ENCODE assay signal across 20 cellular contexts in genomic region chr14:35806006-35806907, GRCh38. TPM values are rescaled to one million over a fixed set of nuclear protein-coding genes. Genes with fewer than 3 reads are reported as not detected.
A peak's percentile ranks its signal among the peaks of the same experiment; 100 is the strongest.
DNase-seq lines count a peak whose midpoint lies in the region; ATAC-seq and TF ChIP-seq lines count a peak whose summit lies in the region.
"Had no signal": no experiment of that assay in that cellular context is flagged by ENCODE, and none has a peak within 500 bp of the region (broad histone marks: within the 10 kb centered on the region; RNA-seq: fewer than 3 reads in every experiment).

No MANE protein-coding gene starts in this region.

- no peak for DNase-seq in activated naive CD8-positive, alpha-beta T cell treated with anti-CD3 and anti-CD28 coated beads for 36 hours
- DNase-seq in thoracic aorta (ENCODE audit: low spot score) (no peak), vagina (ENCODE audit: extremely low spot score in 2 of 2) (no peak), posterior vena cava (ENCODE audit: low spot score) (no peak)
- DNase-seq: aorta; DMS 273 treated with DMSO at 0.1 percent for 48 hours; esophagus squamous epithelium; hypothalamus; naive B cell; NCI-H2029; NCI-H526; stimulated activated CD4-positive, alpha-beta T cell treated with anti-CD3 and anti-CD28 coated beads, Interleukin-2, amount 100 ng/mL, for 24 hours had no signal

- peak overlapping the region; percentile 90 for H3K27ac ChIP-seq in VCaP
- H3K27ac ChIP-seq in liver (ENCODE audit: low read depth in 1 of 2, low read length in 2 of 2), result no peak overlapping the region
- no peak overlapping the region for H3K27ac ChIP-seq in thoracic aorta
- H3K27ac ChIP-seq in vagina, result no peak overlapping the region
- H3K27ac ChIP-seq: right atrium auricular region had no signal

- no peak overlapping the region for H3K9ac ChIP-seq in liver (ENCODE audit: low read depth in 1 of 2, low read length in 2 of 2)

- no peaks in the 10 kb centered on the region for H3K27me3 Mint-ChIP-seq in activated naive CD8-positive, alpha-beta T cell
- no peaks in the 10 kb centered on the region for H3K27me3 Mint-ChIP-seq in activated naive CD8-positive, alpha-beta T cell treated with anti-CD3 and anti-CD28 coated beads for 36 hours
- H3K27me3 Mint-ChIP-seq: naive B cell had no signal

- no peak for TF ChIP-seq POLR2A in vagina (IDR thresholded peaks at IDR 0.05)

- H3K4me3 ChIP-seq in liver (ENCODE audit: low read depth in 1 of 3, low read length in 3 of 3), result no peak overlapping the region
- H3K4me3 ChIP-seq in thoracic aorta, result peak overlapping the region; percentile 78
- no peak overlapping the region for H3K4me3 ChIP-seq in vagina
- H3K4me3 ChIP-seq: right atrium auricular region had no signal

- no peaks in the 10 kb centered on the region for H3K9me3 ChIP-seq in liver (ENCODE audit: control insufficient read depth in 4 of 4, low read length in 3 of 4)
- no peaks in the 10 kb centered on the region for H3K9me3 ChIP-seq in thoracic aorta
- H3K9me3 ChIP-seq in vagina, result no peaks in the 10 kb centered on the region
- H3K9me3 ChIP-seq: esophagus squamous epithelium, right atrium auricular region had no signal

- H3K36me3 ChIP-seq in liver (ENCODE audit: control insufficient read depth in 4 of 4, insufficient read depth in 3 of 4, low read depth in 1 of 4, low read length in 3 of 4) (no peaks in the 10 kb centered on the region), thoracic aorta (no peaks in the 10 kb centered on the region), vagina (no peaks in the 10 kb centered on the region)
- H3K36me3 ChIP-seq: right atrium auricular region had no signal

- WGBS in liver, result 57% methylated on average over 2 of the region's 2 CpGs

- H3K9me3 Mint-ChIP-seq in activated naive CD8-positive, alpha-beta T cell (ENCODE audit: low read depth), result no peaks in the 10 kb centered on the region
- H3K9me3 Mint-ChIP-seq in activated naive CD8-positive, alpha-beta T cell treated with anti-CD3 and anti-CD28 coated beads for 36 hours, result no peaks in the 10 kb centered on the region
- H3K9me3 Mint-ChIP-seq: activated CD4-positive, alpha-beta T cell treated with anti-CD3 and anti-CD28 coated beads, Interleukin-2, amount 10 ng/mL, durations not matched to agents 24 days and 14 days; dendritic cell treated with granulocyte-macrophage colony-stimulating factor and Interleukin-4, amounts not matched to agents 40 ng/mL and 50 ng/mL, for 4 days; naive B cell had no signal

- peaks cover 50% of the 10 kb centered on the region for H3K4me1 Mint-ChIP-seq in activated naive CD8-positive, alpha-beta T cell (ENCODE audit: low read depth)
- H3K4me1 Mint-ChIP-seq in activated naive CD8-positive, alpha-beta T cell treated with anti-CD3 and anti-CD28 coated beads for 36 hours, result peaks cover 36% of the 10 kb centered on the region

- peaks cover 4 to 30% (median 18%) of the 10 kb centered on the region in 4 donors for H3K4me1 ChIP-seq in liver (ENCODE audit: control insufficient read depth in 4 of 4, insufficient read depth in 4 of 4, low read length in 3 of 4)
- peaks cover 19 to 41% of the 10 kb centered on the region in 2 donors for H3K4me1 ChIP-seq in thoracic aorta (ENCODE audit: control insufficient read depth in 1 of 2, low read depth in 2 of 2)
- H3K4me1 ChIP-seq in vagina, result peaks cover 38% of the 10 kb centered on the region

- ATAC-seq in thoracic aorta (ENCODE audit: insufficient number of reproducible peaks, low FRiP score, low read depth) (no peak), HG03442 (IDR thresholded peaks at IDR 0.05; ENCODE audit: unreplicated experiment) (no peak)

- intact Hi-C loops in vagina (cut with DNase I) (no loop called here), posterior vena cava (cut with DNase I) (no loop called here)

- TF ChIP-seq CTCF in VCaP (conservative IDR thresholded peaks at IDR 0.05) (no peak), liver (IDR thresholded peaks at IDR 0.05; ENCODE audit: low read depth, low read length, missing input control) (no peak), thoracic aorta (IDR thresholded peaks at IDR 0.05) (no peak), vagina (IDR thresholded peaks at IDR 0.05) (no peak)

- peak overlapping the region; percentile 98 for H3K4me3 Mint-ChIP-seq in activated naive CD8-positive, alpha-beta T cell
- no peak overlapping the region for H3K4me3 Mint-ChIP-seq in activated naive CD8-positive, alpha-beta T cell treated with anti-CD3 and anti-CD28 coated beads for 36 hours
- H3K4me3 Mint-ChIP-seq: dendritic cell treated with granulocyte-macrophage colony-stimulating factor and Interleukin-4, amounts not matched to agents 40 ng/mL and 50 ng/mL, for 4 days; T-helper 2 cell treated with Interferon-gamma antibody and Interleukin-4, amounts not matched to agents 5 μg/mL and 100 μg/mL, for 36 hours had no signal

- H3K27ac Mint-ChIP-seq in activated naive CD8-positive, alpha-beta T cell, result no peak overlapping the region
- H3K27ac Mint-ChIP-seq in activated naive CD8-positive, alpha-beta T cell treated with anti-CD3 and anti-CD28 coated beads for 36 hours, result no peak overlapping the region
- H3K27ac Mint-ChIP-seq: activated CD4-positive, alpha-beta T cell treated with anti-CD3 and anti-CD28 coated beads, Interleukin-2, amount 10 ng/mL, durations not matched to agents 24 days and 14 days; dendritic cell treated with granulocyte-macrophage colony-stimulating factor and Interleukin-4, amounts not matched to agents 40 ng/mL and 50 ng/mL, for 4 days; T-helper 2 cell treated with Interferon-gamma antibody and Interleukin-4, amounts not matched to agents 5 μg/mL and 100 μg/mL, for 36 hours had no signal

- peaks cover 5% of the 10 kb centered on the region for H3K36me3 Mint-ChIP-seq in activated naive CD8-positive, alpha-beta T cell
- peaks cover 15% of the 10 kb centered on the region for H3K36me3 Mint-ChIP-seq in activated naive CD8-positive, alpha-beta T cell treated with anti-CD3 and anti-CD28 coated beads for 36 hours

- TF ChIP-seq RAD21 in liver (IDR thresholded peaks at IDR 0.05), result peak in 1 of 2 donors; percentile 4

- no peaks in the 10 kb centered on the region for H3K27me3 ChIP-seq in liver (ENCODE audit: control insufficient read depth in 4 of 4, insufficient read depth in 4 of 4, low read length in 3 of 4)
- no peaks in the 10 kb centered on the region for H3K27me3 ChIP-seq in thoracic aorta (replicated peaks; ENCODE audit: insufficient read depth)
- H3K27me3 ChIP-seq in vagina, result no peaks in the 10 kb centered on the region
- H3K27me3 ChIP-seq: esophagus squamous epithelium, right atrium auricular region had no signal

TF ChIP-seq in liver, 16 proteins besides CTCF, POLR2A, EP300 and RAD21 (continues in another document):
- TF ChIP-seq, protein P1, sequence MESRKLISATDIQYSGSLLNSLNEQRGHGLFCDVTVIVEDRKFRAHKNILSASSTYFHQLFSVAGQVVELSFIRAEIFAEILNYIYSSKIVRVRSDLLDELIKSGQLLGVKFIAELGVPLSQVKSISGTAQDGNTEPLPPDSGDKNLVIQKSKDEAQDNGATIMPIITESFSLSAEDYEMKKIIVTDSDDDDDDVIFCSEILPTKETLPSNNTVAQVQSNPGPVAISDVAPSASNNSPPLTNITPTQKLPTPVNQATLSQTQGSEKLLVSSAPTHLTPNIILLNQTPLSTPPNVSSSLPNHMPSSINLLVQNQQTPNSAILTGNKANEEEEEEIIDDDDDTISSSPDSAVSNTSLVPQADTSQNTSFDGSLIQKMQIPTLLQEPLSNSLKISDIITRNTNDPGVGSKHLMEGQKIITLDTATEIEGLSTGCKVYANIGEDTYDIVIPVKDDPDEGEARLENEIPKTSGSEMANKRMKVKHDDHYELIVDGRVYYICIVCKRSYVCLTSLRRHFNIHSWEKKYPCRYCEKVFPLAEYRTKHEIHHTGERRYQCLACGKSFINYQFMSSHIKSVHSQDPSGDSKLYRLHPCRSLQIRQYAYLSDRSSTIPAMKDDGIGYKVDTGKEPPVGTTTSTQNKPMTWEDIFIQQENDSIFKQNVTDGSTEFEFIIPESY (IDR thresholded peaks at IDR 0.05), result no peak
- TF ChIP-seq, protein P2, sequence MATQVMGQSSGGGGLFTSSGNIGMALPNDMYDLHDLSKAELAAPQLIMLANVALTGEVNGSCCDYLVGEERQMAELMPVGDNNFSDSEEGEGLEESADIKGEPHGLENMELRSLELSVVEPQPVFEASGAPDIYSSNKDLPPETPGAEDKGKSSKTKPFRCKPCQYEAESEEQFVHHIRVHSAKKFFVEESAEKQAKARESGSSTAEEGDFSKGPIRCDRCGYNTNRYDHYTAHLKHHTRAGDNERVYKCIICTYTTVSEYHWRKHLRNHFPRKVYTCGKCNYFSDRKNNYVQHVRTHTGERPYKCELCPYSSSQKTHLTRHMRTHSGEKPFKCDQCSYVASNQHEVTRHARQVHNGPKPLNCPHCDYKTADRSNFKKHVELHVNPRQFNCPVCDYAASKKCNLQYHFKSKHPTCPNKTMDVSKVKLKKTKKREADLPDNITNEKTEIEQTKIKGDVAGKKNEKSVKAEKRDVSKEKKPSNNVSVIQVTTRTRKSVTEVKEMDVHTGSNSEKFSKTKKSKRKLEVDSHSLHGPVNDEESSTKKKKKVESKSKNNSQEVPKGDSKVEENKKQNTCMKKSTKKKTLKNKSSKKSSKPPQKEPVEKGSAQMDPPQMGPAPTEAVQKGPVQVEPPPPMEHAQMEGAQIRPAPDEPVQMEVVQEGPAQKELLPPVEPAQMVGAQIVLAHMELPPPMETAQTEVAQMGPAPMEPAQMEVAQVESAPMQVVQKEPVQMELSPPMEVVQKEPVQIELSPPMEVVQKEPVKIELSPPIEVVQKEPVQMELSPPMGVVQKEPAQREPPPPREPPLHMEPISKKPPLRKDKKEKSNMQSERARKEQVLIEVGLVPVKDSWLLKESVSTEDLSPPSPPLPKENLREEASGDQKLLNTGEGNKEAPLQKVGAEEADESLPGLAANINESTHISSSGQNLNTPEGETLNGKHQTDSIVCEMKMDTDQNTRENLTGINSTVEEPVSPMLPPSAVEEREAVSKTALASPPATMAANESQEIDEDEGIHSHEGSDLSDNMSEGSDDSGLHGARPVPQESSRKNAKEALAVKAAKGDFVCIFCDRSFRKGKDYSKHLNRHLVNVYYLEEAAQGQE (IDR thresholded peaks at IDR 0.05), result no peak
- TF ChIP-seq TAF1 (conservative IDR thresholded peaks at IDR 0.05) (no peak), FOXA2 (IDR thresholded peaks at IDR 0.05) (no peak), HNF4G (IDR thresholded peaks at IDR 0.05) (no peak), RXRA (IDR thresholded peaks at IDR 0.05) (peak; percentile 51 to 62), NR2F2 (IDR thresholded peaks at IDR 0.05) (no peak), EGR1 (IDR thresholded peaks at IDR 0.05; ENCODE audit: low read depth in 2 of 2) (no peak)

RNA-seq across cellular contexts. Expression of gene RALGAPA1, which starts 2.8 kb away (rescaled TPM):
- total RNA-seq in activated naive CD8-positive, alpha-beta T cell treated with anti-CD3 and anti-CD28 coated beads for 36 hours, result 10 to 100 TPM; 24.1 to 24.7 TPM
- 10 to 100 TPM; 13.7 to 38.7 TPM for total RNA-seq in liver
- polyA plus RNA-seq in liver, result 10 to 100 TPM in 1 of 2 donors, 1 to 10 TPM in 1; 4.6 to 13.0 TPM
- 10 to 100 TPM; 73.2 to 88.0 TPM for total RNA-seq in thoracic aorta
- 77.8 TPM for total RNA-seq in vagina
- total RNA-seq in posterior vena cava, result 10 to 100 TPM; 65.8 to 73.2 TPM

RNA-seq across cellular contexts. Expression of gene BRMS1L, which starts 19.9 kb away (rescaled TPM):
- 1 to 10 TPM; 8.3 to 8.8 TPM for total RNA-seq in activated naive CD8-positive, alpha-beta T cell treated with anti-CD3 and anti-CD28 coated beads for 36 hours
- total RNA-seq in liver, result 1 to 10 TPM; 2.7 to 3.5 TPM
- polyA plus RNA-seq in liver, result 1 to 10 TPM; 3.2 to 3.7 TPM
- 10 to 100 TPM in 1 of 2 donors, 1 to 10 TPM in 1; 5.0 to 12.8 TPM for total RNA-seq in thoracic aorta
- 9.6 TPM for total RNA-seq in vagina
- total RNA-seq in posterior vena cava, result 10 to 100 TPM; 12.4 to 17.5 TPM
